In the genomic region with DNA sequence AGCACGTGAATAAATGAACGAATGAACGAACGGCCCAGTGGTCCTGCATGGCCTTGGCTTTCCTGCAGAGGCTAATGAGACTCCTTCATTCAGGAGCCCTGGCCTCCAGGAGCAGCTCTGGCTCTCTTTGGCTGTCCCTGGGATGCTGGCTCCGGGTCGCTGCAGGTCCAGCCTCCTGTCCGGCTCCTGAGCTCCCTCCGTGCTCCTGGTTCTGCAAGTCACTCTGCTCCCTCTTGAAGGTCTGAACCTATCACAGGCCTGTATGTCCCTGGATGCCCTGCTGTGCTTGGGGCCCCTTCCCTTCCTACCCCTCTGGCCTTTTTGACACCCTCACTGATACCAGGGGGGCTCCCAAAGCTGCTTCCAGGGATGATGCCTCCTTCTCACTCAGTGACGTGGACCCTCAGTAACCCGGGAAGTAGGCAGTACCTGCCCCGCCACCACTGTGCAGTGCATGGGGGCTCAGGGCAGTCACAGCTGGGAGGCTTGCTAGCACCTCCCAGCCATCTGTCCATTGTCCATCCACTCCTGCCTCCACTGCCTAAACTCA, we compare ENCODE assay signal across 1 cellular context.
TF ChIP-seq lines count a peak whose summit lies in the region.

No MANE protein-coding gene starts in this region.

TF ChIP-seq in HepG2, 621 proteins besides CTCF, POLR2A, EP300 and RAD21 (continued from another document):
- TF ChIP-seq, protein P1, sequence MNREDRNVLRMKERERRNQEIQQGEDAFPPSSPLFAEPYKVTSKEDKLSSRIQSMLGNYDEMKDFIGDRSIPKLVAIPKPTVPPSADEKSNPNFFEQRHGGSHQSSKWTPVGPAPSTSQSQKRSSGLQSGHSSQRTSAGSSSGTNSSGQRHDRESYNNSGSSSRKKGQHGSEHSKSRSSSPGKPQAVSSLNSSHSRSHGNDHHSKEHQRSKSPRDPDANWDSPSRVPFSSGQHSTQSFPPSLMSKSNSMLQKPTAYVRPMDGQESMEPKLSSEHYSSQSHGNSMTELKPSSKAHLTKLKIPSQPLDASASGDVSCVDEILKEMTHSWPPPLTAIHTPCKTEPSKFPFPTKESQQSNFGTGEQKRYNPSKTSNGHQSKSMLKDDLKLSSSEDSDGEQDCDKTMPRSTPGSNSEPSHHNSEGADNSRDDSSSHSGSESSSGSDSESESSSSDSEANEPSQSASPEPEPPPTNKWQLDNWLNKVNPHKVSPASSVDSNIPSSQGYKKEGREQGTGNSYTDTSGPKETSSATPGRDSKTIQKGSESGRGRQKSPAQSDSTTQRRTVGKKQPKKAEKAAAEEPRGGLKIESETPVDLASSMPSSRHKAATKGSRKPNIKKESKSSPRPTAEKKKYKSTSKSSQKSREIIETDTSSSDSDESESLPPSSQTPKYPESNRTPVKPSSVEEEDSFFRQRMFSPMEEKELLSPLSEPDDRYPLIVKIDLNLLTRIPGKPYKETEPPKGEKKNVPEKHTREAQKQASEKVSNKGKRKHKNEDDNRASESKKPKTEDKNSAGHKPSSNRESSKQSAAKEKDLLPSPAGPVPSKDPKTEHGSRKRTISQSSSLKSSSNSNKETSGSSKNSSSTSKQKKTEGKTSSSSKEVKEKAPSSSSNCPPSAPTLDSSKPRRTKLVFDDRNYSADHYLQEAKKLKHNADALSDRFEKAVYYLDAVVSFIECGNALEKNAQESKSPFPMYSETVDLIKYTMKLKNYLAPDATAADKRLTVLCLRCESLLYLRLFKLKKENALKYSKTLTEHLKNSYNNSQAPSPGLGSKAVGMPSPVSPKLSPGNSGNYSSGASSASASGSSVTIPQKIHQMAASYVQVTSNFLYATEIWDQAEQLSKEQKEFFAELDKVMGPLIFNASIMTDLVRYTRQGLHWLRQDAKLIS (CRISPR knock-in tag; IDR thresholded peaks at IDR 0.05) = no peak
- TF ChIP-seq HHEX (CRISPR knock-in tag; IDR thresholded peaks at IDR 0.05) = no peak
- no peak for TF ChIP-seq NBN (conservative IDR thresholded peaks at IDR 0.05)
- TF ChIP-seq RFXANK (CRISPR knock-in tag; IDR thresholded peaks at IDR 0.05) = no peak
- no peak for TF ChIP-seq FOXJ3 (CRISPR knock-in tag; IDR thresholded peaks at IDR 0.05; ENCODE audit: borderline replicate concordance)
- TF ChIP-seq ATF7 (IDR thresholded peaks at IDR 0.05) = no peak
- TF ChIP-seq ATF7 (CRISPR knock-in tag; IDR thresholded peaks at IDR 0.05) = no peak
- TF ChIP-seq ZNF629 (CRISPR knock-in tag; conservative IDR thresholded peaks at IDR 0.05) = no peak
- no peak for TF ChIP-seq ZZZ3 (CRISPR knock-in tag; IDR thresholded peaks at IDR 0.05; ENCODE audit: borderline replicate concordance)
